ENCODE assay signal across 28 cellular contexts in the genomic region with DNA sequence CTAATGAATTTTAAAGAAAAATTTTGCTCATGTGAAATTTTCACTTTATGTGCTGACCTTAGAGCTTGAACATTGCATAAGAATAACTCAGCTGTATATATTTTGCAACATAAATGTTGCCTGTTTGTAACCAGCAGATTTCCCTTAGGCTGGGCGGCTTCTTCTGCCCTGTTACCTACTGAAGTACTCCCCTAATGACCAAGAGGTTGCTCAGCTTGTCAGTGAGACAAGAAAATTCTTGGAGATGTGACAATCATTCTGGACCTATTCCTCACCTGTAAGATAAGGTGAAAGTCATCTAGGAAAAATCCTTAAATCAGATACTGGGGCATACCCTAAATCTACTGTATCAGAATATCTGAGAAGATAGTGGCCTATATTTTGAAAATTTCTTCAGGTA.
"Had no signal": no experiment of that assay in that cellular context is flagged by ENCODE, and none has a peak within 500 bp of the region (broad histone marks: within the 10 kb centered on the region; RNA-seq: fewer than 3 reads in every experiment).

No MANE protein-coding gene starts in this region.

- H3K4me3 Mint-ChIP-seq: naive thymus-derived CD4-positive, alpha-beta T cell; natural killer cell; neural progenitor cell; stimulated activated effector memory CD8-positive, alpha-beta T cell treated with anti-CD3 and anti-CD28 coated beads, Interleukin-12 subunit alpha, Interleukin-12 subunit beta, amount 100 ng/mL, for 72 hours; stimulated activated naive B cell treated with anti-CD40 and anti-IgM and Interleukin-4, amounts not matched to agents 10 μg/mL and 1 μg/mL and 100 μg/mL, for 72 hours; stimulated activated naive CD8-positive, alpha-beta T cell treated with anti-CD3 and anti-CD28 coated beads, Interleukin-15, Interleukin-2, amounts not matched to agents 100 ng/mL and 50 ng/mL, for 24 hours; type B pancreatic cell had no signal

- H3K27me3 Mint-ChIP-seq: naive thymus-derived CD4-positive, alpha-beta T cell; stimulated activated naive CD8-positive, alpha-beta T cell treated with anti-CD3 and anti-CD28 coated beads, Interleukin-15, Interleukin-2, amounts not matched to agents 100 ng/mL and 50 ng/mL, for 24 hours; type B pancreatic cell had no signal

- H3K4me1 Mint-ChIP-seq: naive thymus-derived CD4-positive, alpha-beta T cell; natural killer cell; stimulated activated effector memory CD8-positive, alpha-beta T cell treated with anti-CD3 and anti-CD28 coated beads, Interleukin-12 subunit alpha, Interleukin-12 subunit beta, amount 100 ng/mL, for 72 hours; stimulated activated naive B cell treated with anti-CD40 and anti-IgM and Interleukin-4, amounts not matched to agents 10 μg/mL and 1 μg/mL and 100 μg/mL, for 72 hours had no signal

- H3K36me3 ChIP-seq: neural progenitor cell, ovary, right lobe of liver, sigmoid colon, stomach, thoracic aorta, thyroid gland, tibial nerve, upper lobe of right lung, uterus had no signal

- H3K9ac ChIP-seq: neural progenitor cell, parathyroid adenoma had no signal

- ATAC-seq: naive thymus-derived CD4-positive, alpha-beta T cell; natural killer cell; psoas muscle; right cardiac atrium; right lobe of liver; stimulated activated effector memory CD8-positive, alpha-beta T cell treated with anti-CD3 and anti-CD28 coated beads, Interleukin-12 subunit alpha, Interleukin-12 subunit beta, amount 100 ng/mL, for 72 hours; stimulated activated naive B cell treated with anti-CD40 and anti-IgM and Interleukin-4, amounts not matched to agents 10 μg/mL and 1 μg/mL and 100 μg/mL, for 72 hours; upper lobe of right lung had no signal

- H3K36me3 Mint-ChIP-seq: naive thymus-derived CD4-positive, alpha-beta T cell; natural killer cell; neural progenitor cell; stimulated activated effector memory CD8-positive, alpha-beta T cell treated with anti-CD3 and anti-CD28 coated beads, Interleukin-12 subunit alpha, Interleukin-12 subunit beta, amount 100 ng/mL, for 72 hours; stimulated activated naive B cell treated with anti-CD40 and anti-IgM and Interleukin-4, amounts not matched to agents 10 μg/mL and 1 μg/mL and 100 μg/mL, for 72 hours; type B pancreatic cell had no signal

- DNase-seq: naive thymus-derived CD4-positive, alpha-beta T cell; natural killer cell; occipital lobe; ovary; posterior cingulate gyrus; psoas muscle; right cardiac atrium; right lobe of liver; sigmoid colon; small intestine; stimulated activated CD4-positive, alpha-beta T cell treated with anti-CD3 and anti-CD28 coated beads, Interleukin-15, amount 100 ng/mL, for 24 hours; stimulated activated CD4-positive, alpha-beta T cell treated with anti-CD3 and anti-CD28 coated beads, Interleukin-2, amount 100 ng/mL, for 24 hours; stimulated activated CD4-positive, alpha-beta T cell treated with anti-CD3 and anti-CD28 coated beads, Interleukin-2, amount 100 ng/mL, for 48 hours; stimulated activated CD4-positive, alpha-beta T cell treated with anti-CD3 and anti-CD28 coated beads, Interleukin-4, amount 100 ng/mL, for 24 hours; stimulated activated naive B cell treated with anti-CD40 and anti-IgM and Interleukin-4, amounts not matched to agents 10 μg/mL and 1 μg/mL and 100 μg/mL, for 72 hours; stimulated activated naive CD4-positive, alpha-beta T cell treated with Interleukin-2 at 50 U/mL for 16 hours; stomach; thyroid gland; upper lobe of right lung; uterus had no signal

- H3K9me3 Mint-ChIP-seq: stimulated activated effector memory CD8-positive, alpha-beta T cell treated with anti-CD3 and anti-CD28 coated beads, Interleukin-12 subunit alpha, Interleukin-12 subunit beta, amount 100 ng/mL, for 72 hours; stimulated activated naive B cell treated with anti-CD40 and anti-IgM and Interleukin-4, amounts not matched to agents 10 μg/mL and 1 μg/mL and 100 μg/mL, for 72 hours; stimulated activated naive CD8-positive, alpha-beta T cell treated with anti-CD3 and anti-CD28 coated beads, Interleukin-15, Interleukin-2, amounts not matched to agents 100 ng/mL and 50 ng/mL, for 24 hours; type B pancreatic cell had no signal

- H3K9me3 ChIP-seq: ovary, psoas muscle, right lobe of liver, sigmoid colon, stomach, thoracic aorta, thyroid gland, tibial nerve, upper lobe of right lung, uterus had no signal

- H3K4me1 ChIP-seq: parathyroid adenoma, psoas muscle, right lobe of liver, thyroid gland, upper lobe of right lung, uterus had no signal

- H3K27ac Mint-ChIP-seq: naive thymus-derived CD4-positive, alpha-beta T cell; natural killer cell; neural progenitor cell; progenitor cell of endocrine pancreas; stimulated activated effector memory CD8-positive, alpha-beta T cell treated with anti-CD3 and anti-CD28 coated beads, Interleukin-12 subunit alpha, Interleukin-12 subunit beta, amount 100 ng/mL, for 72 hours; stimulated activated naive B cell treated with anti-CD40 and anti-IgM and Interleukin-4, amounts not matched to agents 10 μg/mL and 1 μg/mL and 100 μg/mL, for 72 hours; stimulated activated naive CD8-positive, alpha-beta T cell treated with anti-CD3 and anti-CD28 coated beads, Interleukin-15, Interleukin-2, amounts not matched to agents 100 ng/mL and 50 ng/mL, for 24 hours; type B pancreatic cell had no signal

- H3K27me3 ChIP-seq: neural progenitor cell, ovary, right lobe of liver, sigmoid colon, stomach, thyroid gland, tibial nerve, upper lobe of right lung, uterus had no signal

- H3K4me3 ChIP-seq: neural progenitor cell, ovary, psoas muscle, right lobe of liver, sigmoid colon, stomach, thoracic aorta, thyroid gland, tibial nerve, upper lobe of right lung, uterus had no signal
